In genomic region chr16:28512081-28512789, GRCh38 we compare ENCODE assay signal across 7 cellular contexts. TPM values are rescaled to one million over a fixed set of nuclear protein-coding genes. Genes with fewer than 3 reads are reported as not detected.
"Had no signal": no experiment of that assay in that cellular context is flagged by ENCODE, and none has a peak within 500 bp of the region (broad histone marks: within the 10 kb centered on the region; RNA-seq: fewer than 3 reads in every experiment).

No MANE protein-coding gene starts in this region.

RNA-seq across cellular contexts. Expression of gene IL27, which starts 5.6 kb away (rescaled TPM):
- total RNA-seq: HT-29, IMR-90, MCF 10A, OCI-LY7, PC-3, SK-MEL-5 had no signal
- polyA plus RNA-seq: IMR-90, SK-N-SH had no signal

RNA-seq across cellular contexts. Expression of gene APOBR, which starts 17.8 kb away (rescaled TPM):
- total RNA-seq: HT-29, IMR-90 had no signal
- polyA plus RNA-seq: IMR-90, SK-N-SH had no signal

RNA-seq across cellular contexts. Expression of gene NUPR1, which starts 26.5 kb away (rescaled TPM):
- total RNA-seq: OCI-LY7 had no signal

RNA-seq across cellular contexts. Expression of gene NPIPB7, which starts 40.1 kb away (rescaled TPM):
- total RNA-seq: HT-29, IMR-90, MCF 10A, PC-3, SK-MEL-5 had no signal
